Comparison of ENCODE assay signal across 1 cellular context in the genomic region with DNA sequence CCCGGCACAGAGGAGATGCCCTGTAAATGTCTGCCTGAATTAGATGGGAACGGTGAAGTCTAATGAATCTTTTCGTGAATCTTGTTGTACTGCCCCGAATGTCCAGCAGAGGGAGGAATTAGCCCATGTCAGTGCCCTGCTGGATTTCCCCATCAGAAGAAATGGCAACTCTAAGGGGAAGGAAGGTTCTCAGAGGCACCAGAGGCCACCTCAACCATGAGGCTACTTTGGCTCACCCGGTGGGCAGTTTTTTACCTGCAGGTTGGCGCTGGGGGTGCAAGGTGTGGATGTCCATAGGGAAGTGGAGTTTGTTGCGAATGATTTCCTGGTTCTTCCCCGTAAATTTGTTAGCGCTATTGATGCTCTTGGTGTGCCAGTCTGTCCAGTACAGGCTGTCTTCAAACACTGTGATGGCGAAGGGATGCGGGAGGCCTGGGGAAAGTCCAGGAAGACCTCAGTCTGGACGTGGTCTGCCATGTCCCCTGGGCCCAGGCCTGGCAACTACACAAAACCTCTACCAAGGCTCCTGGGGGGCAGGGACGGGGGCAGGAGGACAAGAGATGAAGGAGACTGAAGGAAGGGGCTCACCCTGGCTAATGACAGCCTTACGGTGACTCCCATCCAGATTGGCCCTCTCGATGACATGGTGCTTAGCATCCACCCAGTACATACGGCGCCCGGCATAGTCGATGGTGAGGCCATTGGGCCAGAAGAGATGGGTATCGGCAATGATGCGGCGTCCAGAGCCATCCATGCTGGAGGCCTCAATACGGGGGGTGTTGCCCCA.
A peak's percentile ranks its signal among the peaks of the same experiment; 100 is the strongest.
TF ChIP-seq lines count a peak whose summit lies in the region.

No MANE protein-coding gene starts in this region.

TF ChIP-seq in GM12878, 131 proteins besides CTCF, POLR2A, EP300 and RAD21 (continued from another document):
- TF ChIP-seq, protein P1, sequence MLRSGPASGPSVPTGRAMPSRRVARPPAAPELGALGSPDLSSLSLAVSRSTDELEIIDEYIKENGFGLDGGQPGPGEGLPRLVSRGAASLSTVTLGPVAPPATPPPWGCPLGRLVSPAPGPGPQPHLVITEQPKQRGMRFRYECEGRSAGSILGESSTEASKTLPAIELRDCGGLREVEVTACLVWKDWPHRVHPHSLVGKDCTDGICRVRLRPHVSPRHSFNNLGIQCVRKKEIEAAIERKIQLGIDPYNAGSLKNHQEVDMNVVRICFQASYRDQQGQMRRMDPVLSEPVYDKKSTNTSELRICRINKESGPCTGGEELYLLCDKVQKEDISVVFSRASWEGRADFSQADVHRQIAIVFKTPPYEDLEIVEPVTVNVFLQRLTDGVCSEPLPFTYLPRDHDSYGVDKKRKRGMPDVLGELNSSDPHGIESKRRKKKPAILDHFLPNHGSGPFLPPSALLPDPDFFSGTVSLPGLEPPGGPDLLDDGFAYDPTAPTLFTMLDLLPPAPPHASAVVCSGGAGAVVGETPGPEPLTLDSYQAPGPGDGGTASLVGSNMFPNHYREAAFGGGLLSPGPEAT (IDR thresholded peaks at IDR 0.05; ENCODE audit: low read depth) = peak; percentile 34; the same call in 1 of the 2 replicates
- TF ChIP-seq RELA (IDR thresholded peaks at IDR 0.05; ENCODE audit: borderline replicate concordance, partially characterized antibody) (peak; percentile 38), SMC3 (IDR thresholded peaks at IDR 0.05; ENCODE audit: borderline replicate concordance, low read length) (peak; percentile 97), CBFB (IDR thresholded peaks at IDR 0.05; ENCODE audit: low read depth) (no peak), ZNF384 (IDR thresholded peaks at IDR 0.05; ENCODE audit: borderline replicate concordance, low read depth, low read length) (no peak), IRF4 (IDR thresholded peaks at IDR 0.05; ENCODE audit: low read depth, low read length) (peak; percentile 48; the same call in 1 of the 2 replicates), NR2C1 (IDR thresholded peaks at IDR 0.05) (no peak), ASH2L (IDR thresholded peaks at IDR 0.05; ENCODE audit: borderline replicate concordance, low read depth) (no peak), FOXK2 (IDR thresholded peaks at IDR 0.05) (no peak), YY1 (IDR thresholded peaks at IDR 0.05; ENCODE audit: low read depth, low read length) (peak; percentile 83; the same call in 1 of the 2 replicates)
- TF ChIP-seq, protein P2, sequence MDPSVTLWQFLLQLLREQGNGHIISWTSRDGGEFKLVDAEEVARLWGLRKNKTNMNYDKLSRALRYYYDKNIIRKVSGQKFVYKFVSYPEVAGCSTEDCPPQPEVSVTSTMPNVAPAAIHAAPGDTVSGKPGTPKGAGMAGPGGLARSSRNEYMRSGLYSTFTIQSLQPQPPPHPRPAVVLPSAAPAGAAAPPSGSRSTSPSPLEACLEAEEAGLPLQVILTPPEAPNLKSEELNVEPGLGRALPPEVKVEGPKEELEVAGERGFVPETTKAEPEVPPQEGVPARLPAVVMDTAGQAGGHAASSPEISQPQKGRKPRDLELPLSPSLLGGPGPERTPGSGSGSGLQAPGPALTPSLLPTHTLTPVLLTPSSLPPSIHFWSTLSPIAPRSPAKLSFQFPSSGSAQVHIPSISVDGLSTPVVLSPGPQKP (IDR thresholded peaks at IDR 0.05; ENCODE audit: low read depth, low read length) = no peak
- TF ChIP-seq, protein P3, sequence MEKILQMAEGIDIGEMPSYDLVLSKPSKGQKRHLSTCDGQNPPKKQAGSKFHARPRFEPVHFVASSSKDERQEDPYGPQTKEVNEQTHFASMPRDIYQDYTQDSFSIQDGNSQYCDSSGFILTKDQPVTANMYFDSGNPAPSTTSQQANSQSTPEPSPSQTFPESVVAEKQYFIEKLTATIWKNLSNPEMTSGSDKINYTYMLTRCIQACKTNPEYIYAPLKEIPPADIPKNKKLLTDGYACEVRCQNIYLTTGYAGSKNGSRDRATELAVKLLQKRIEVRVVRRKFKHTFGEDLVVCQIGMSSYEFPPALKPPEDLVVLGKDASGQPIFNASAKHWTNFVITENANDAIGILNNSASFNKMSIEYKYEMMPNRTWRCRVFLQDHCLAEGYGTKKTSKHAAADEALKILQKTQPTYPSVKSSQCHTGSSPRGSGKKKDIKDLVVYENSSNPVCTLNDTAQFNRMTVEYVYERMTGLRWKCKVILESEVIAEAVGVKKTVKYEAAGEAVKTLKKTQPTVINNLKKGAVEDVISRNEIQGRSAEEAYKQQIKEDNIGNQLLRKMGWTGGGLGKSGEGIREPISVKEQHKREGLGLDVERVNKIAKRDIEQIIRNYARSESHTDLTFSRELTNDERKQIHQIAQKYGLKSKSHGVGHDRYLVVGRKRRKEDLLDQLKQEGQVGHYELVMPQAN (conservative IDR thresholded peaks at IDR 0.05) = no peak
- TF ChIP-seq, protein P4, sequence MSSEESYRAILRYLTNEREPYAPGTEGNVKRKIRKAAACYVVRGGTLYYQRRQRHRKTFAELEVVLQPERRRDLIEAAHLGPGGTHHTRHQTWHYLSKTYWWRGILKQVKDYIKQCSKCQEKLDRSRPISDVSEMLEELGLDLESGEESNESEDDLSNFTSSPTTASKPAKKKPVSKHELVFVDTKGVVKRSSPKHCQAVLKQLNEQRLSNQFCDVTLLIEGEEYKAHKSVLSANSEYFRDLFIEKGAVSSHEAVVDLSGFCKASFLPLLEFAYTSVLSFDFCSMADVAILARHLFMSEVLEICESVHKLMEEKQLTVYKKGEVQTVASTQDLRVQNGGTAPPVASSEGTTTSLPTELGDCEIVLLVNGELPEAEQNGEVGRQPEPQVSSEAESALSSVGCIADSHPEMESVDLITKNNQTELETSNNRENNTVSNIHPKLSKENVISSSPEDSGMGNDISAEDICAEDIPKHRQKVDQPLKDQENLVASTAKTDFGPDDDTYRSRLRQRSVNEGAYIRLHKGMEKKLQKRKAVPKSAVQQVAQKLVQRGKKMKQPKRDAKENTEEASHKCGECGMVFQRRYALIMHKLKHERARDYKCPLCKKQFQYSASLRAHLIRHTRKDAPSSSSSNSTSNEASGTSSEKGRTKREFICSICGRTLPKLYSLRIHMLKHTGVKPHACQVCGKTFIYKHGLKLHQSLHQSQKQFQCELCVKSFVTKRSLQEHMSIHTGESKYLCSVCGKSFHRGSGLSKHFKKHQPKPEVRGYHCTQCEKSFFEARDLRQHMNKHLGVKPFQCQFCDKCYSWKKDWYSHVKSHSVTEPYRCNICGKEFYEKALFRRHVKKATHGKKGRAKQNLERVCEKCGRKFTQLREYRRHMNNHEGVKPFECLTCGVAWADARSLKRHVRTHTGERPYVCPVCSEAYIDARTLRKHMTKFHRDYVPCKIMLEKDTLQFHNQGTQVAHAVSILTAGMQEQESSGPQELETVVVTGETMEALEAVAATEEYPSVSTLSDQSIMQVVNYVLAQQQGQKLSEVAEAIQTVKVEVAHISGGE (CRISPR knock-in tag; IDR thresholded peaks at IDR 0.05) = no peak
